In genomic region chr7:22845221-22845844, GRCh38 we compare ENCODE assay signal across 18 cellular contexts. TPM values are rescaled to one million over a fixed set of nuclear protein-coding genes. Genes with fewer than 3 reads are reported as not detected.
DNase-seq lines count a peak whose midpoint lies in the region; ATAC-seq and TF ChIP-seq lines count a peak whose summit lies in the region.
"Had no signal": no experiment of that assay in that cellular context is flagged by ENCODE, and none has a peak within 500 bp of the region (broad histone marks: within the 10 kb centered on the region; RNA-seq: fewer than 3 reads in every experiment).

No MANE protein-coding gene starts in this region.

- no peaks in the 10 kb centered on the region for H3K9me3 ChIP-seq in mammary epithelial cell (replicated peaks; ENCODE audit: insufficient read depth, low read length)

- H3K4me1 ChIP-seq in mammary epithelial cell (ENCODE audit: insufficient read depth, low read length), result peaks cover 18% of the 10 kb centered on the region

- CTCF ChIA-PET in mammary epithelial cell (lab: Charles Lee; ENCODE audit: low non-redundant PET), result interaction anchor here (0.6 kb wide), 1 partner anchor 285 kb away, joined by 3 read pairs; no protein-coding TSS in a partner anchor

- H3K4me3 ChIP-seq in mammary epithelial cell (replicated peaks in 1 of 3; ENCODE audit: insufficient read depth in 1 of 3, low read depth in 2 of 3, low read length in 3 of 3), result no peak overlapping the region
- no peak overlapping the region for H3K4me3 ChIP-seq in foreskin fibroblast (ENCODE audit: low read depth in 1 of 2, low read length in 2 of 2)

- no peak for TF ChIP-seq CTCF in mammary epithelial cell (conservative IDR thresholded peaks at IDR 0.05 in 1 of 2, IDR thresholded peaks at IDR 0.05 in 1 of 2; ENCODE audit: extremely low read depth in 1 of 2, insufficient read depth in 1 of 2, low read depth in 1 of 2, low read length in 2 of 2)
- TF ChIP-seq CTCF in foreskin fibroblast (IDR thresholded peaks at IDR 0.05; ENCODE audit: low read depth, low read length), result no peak

- no peak overlapping the region for H3K4me2 ChIP-seq in mammary epithelial cell (ENCODE audit: insufficient read depth, low read depth, low read length)
- H3K4me2 ChIP-seq: KMS-11 had no signal

- no peaks in the 10 kb centered on the region for H3K79me2 ChIP-seq in mammary epithelial cell (ENCODE audit: insufficient read depth, low read length)

- H3K9ac ChIP-seq in mammary epithelial cell (ENCODE audit: insufficient read depth, low read length), result no peak overlapping the region
- H3K9ac ChIP-seq: KMS-11 had no signal

- BruUV-seq in mammary epithelial cell (replicated peaks; lab: Mats Ljungman, UMichigan), result no TSS peak

- WGBS in mammary epithelial cell (ENCODE audit: low coverage, missing lambda C conversion rate), result 16% methylated on average over 4 of the region's 4 CpGs

- peaks cover 5% of the 10 kb centered on the region for H3K4me1 Mint-ChIP-seq in stimulated activated effector memory CD8-positive, alpha-beta T cell treated with anti-CD3 and anti-CD28 coated beads, Interleukin-12 subunit alpha, Interleukin-12 subunit beta, amount 100 ng/mL, for 72 hours

- intact Hi-C loops in mammary epithelial cell (cut with micrococcal nuclease), result no loop called here

- H2AFZ ChIP-seq in mammary epithelial cell (ENCODE audit: low read depth, low read length), result peak overlapping the region; percentile 30

- H4K20me1 ChIP-seq in mammary epithelial cell (ENCODE audit: insufficient read depth, low read length), result no peaks in the 10 kb centered on the region

- dilution Hi-C loops in mammary epithelial cell (cut with HindIII; ENCODE audit: low sequenced_read_pairs), result no loop called here

- no peaks in the 10 kb centered on the region for H3K9me3 Mint-ChIP-seq in stimulated activated effector memory CD8-positive, alpha-beta T cell treated with anti-CD3 and anti-CD28 coated beads, Interleukin-12 subunit alpha, Interleukin-12 subunit beta, amount 100 ng/mL, for 72 hours

- no peak overlapping the region for H3K4me3 Mint-ChIP-seq in stimulated activated effector memory CD8-positive, alpha-beta T cell treated with anti-CD3 and anti-CD28 coated beads, Interleukin-12 subunit alpha, Interleukin-12 subunit beta, amount 100 ng/mL, for 72 hours

- in situ Hi-C loops in mammary epithelial cell (cut with MboI; ENCODE audit: low sequenced_read_pairs in 2 of 2), result no loop called here

- no peak overlapping the region for H3K27ac ChIP-seq in mammary epithelial cell (ENCODE audit: insufficient read depth, low read depth, low read length)
- H3K27ac ChIP-seq: KMS-11 had no signal

- DNase-seq in EL (peak; percentile 29), M059J (ENCODE audit: low read depth) (peak; percentile 57), mammary epithelial cell (peak; percentile 45), foreskin fibroblast (no peak)
- DNase-seq in stimulated activated effector memory CD8-positive, alpha-beta T cell treated with anti-CD3 and anti-CD28 coated beads, Interleukin-12 subunit alpha, Interleukin-12 subunit beta, amount 100 ng/mL, for 72 hours (ENCODE audit: low spot score in 2 of 2), result no peak
- DNase-seq: C1 segment of cervical spinal cord, DMS 273 treated with DMSO at 0.1 percent for 48 hours, GOT3, MM.1S, NCI-H1105 treated with DMSO at 0.1 percent for 48 hours, NCI-H187 treated with DMSO at 0.1 percent for 48 hours, NCI-H2171, NCI-H774, SHP77 had no signal

- H3K27me3 ChIP-seq in mammary epithelial cell (ENCODE audit: insufficient read depth, low read length), result no peaks in the 10 kb centered on the region

- ATAC-seq in stimulated activated effector memory CD8-positive, alpha-beta T cell treated with anti-CD3 and anti-CD28 coated beads, Interleukin-12 subunit alpha, Interleukin-12 subunit beta, amount 100 ng/mL, for 72 hours, result peak; percentile 67
- ATAC-seq in GM21515 (IDR thresholded peaks at IDR 0.05; ENCODE audit: unreplicated experiment) (no peak), GM18858 (IDR thresholded peaks at IDR 0.05; ENCODE audit: unreplicated experiment) (no peak)
- ATAC-seq: SK-N-SH treated with all-trans-retinoic acid at 6 μM for 48 hours had no signal

- no peaks in the 10 kb centered on the region for H3K36me3 ChIP-seq in mammary epithelial cell (ENCODE audit: insufficient read depth, low read length)

- no peak overlapping the region for H3K27ac Mint-ChIP-seq in stimulated activated effector memory CD8-positive, alpha-beta T cell treated with anti-CD3 and anti-CD28 coated beads, Interleukin-12 subunit alpha, Interleukin-12 subunit beta, amount 100 ng/mL, for 72 hours

- H3K36me3 Mint-ChIP-seq in stimulated activated effector memory CD8-positive, alpha-beta T cell treated with anti-CD3 and anti-CD28 coated beads, Interleukin-12 subunit alpha, Interleukin-12 subunit beta, amount 100 ng/mL, for 72 hours, result no peaks in the 10 kb centered on the region

RNA-seq across cellular contexts. Expression of gene TOMM7, which starts 22.7 kb away (rescaled TPM):
- 130 and 179 TPM in 2 replicates for total RNA-seq in M059J (2014; rRNA removed; shearing (Covaris generic))
- 100 to 1,000 TPM in 1 of 2 donors, 10 to 100 TPM in 1; 77.5 to 239 TPM for total RNA-seq in mammary epithelial cell
- polyA plus RNA-seq in mammary epithelial cell, result 267 TPM
- polyA minus RNA-seq in mammary epithelial cell, result 104 TPM

Comparison
In these comparisons a context has a peak if more than half of its experiments do, and no peak if none do; other contexts are left out.
1. DNase-seq: peak in EL (single experiment), M059J (single experiment) and mammary epithelial cell (single experiment); none in stimulated activated effector memory CD8-positive, alpha-beta T cell treated with anti-CD3 and anti-CD28 coated beads, Interleukin-12 subunit alpha, Interleukin-12 subunit beta, amount 100 ng/mL, for 72 hours (0 of 2) and foreskin fibroblast (0 of 2).